12 cellular contexts compared by ENCODE assay signal in genomic region chr10:26543567-26544306, GRCh38.
DNase-seq lines count a peak whose midpoint lies in the region; ATAC-seq and TF ChIP-seq lines count a peak whose summit lies in the region.
"Had no signal": no experiment of that assay in that cellular context is flagged by ENCODE, and none has a peak within 500 bp of the region (broad histone marks: within the 10 kb centered on the region; RNA-seq: fewer than 3 reads in every experiment).

No MANE protein-coding gene starts in this region.

- H3K9me3 Mint-ChIP-seq in effector memory CD8-positive, alpha-beta T cell, result peaks cover 0 to 2% of the 10 kb centered on the region in 2 donors

- no peaks in the 10 kb centered on the region for H3K36me3 ChIP-seq in esophagus squamous epithelium
- H3K36me3 ChIP-seq: thoracic aorta had no signal

- peaks cover 19 to 42% of the 10 kb centered on the region in 2 donors for H3K4me1 Mint-ChIP-seq in effector memory CD8-positive, alpha-beta T cell (ENCODE audit: low read depth in 2 of 2)

- H3K27me3 Mint-ChIP-seq in effector memory CD8-positive, alpha-beta T cell, result no peaks in the 10 kb centered on the region

- WGBS in esophagus squamous epithelium, 2 donors, result 62 to 67% methylated on average over 6 to 7 of the region's 7 CpGs

- no peak for TF ChIP-seq POLR2A in esophagus squamous epithelium (IDR thresholded peaks at IDR 0.05)

- H3K27ac Mint-ChIP-seq in effector memory CD8-positive, alpha-beta T cell, result peak overlapping the region; percentile 90 to 94

- H3K9me3 ChIP-seq in esophagus squamous epithelium, result no peaks in the 10 kb centered on the region
- H3K9me3 ChIP-seq: thoracic aorta had no signal

- H3K36me3 Mint-ChIP-seq in effector memory CD8-positive, alpha-beta T cell (ENCODE audit: insufficient read depth), result peaks cover 69% of the 10 kb centered on the region

- intact Hi-C loops in esophagus squamous epithelium (cut with DNase I), result no loop called here

- H3K4me3 Mint-ChIP-seq in effector memory CD8-positive, alpha-beta T cell, result no peak overlapping the region

- ATAC-seq in GM18502 (IDR thresholded peaks at IDR 0.05; ENCODE audit: poor library complexity, unreplicated experiment), result peak; percentile 87
- ATAC-seq in GM21390 (IDR thresholded peaks at IDR 0.05; ENCODE audit: unreplicated experiment), result peak; percentile 82
- ATAC-seq in HG03139 (IDR thresholded peaks at IDR 0.05; ENCODE audit: unreplicated experiment), result peak; percentile 65
- no peak for ATAC-seq in effector memory CD8-positive, alpha-beta T cell (replicated peaks)

- no peaks in the 10 kb centered on the region for H3K27me3 ChIP-seq in esophagus squamous epithelium

- no peak overlapping the region for H3K4me3 ChIP-seq in esophagus squamous epithelium
- H3K4me3 ChIP-seq: thoracic aorta had no signal

- TF ChIP-seq CTCF in esophagus squamous epithelium (IDR thresholded peaks at IDR 0.05), result no peak

- no peak overlapping the region for H3K27ac ChIP-seq in esophagus squamous epithelium
- H3K27ac ChIP-seq: thoracic aorta had no signal

- DNase-seq in effector memory CD8-positive, alpha-beta T cell, result peak in 1 of 3 experiments; percentile 4
- DNase-seq in esophagus squamous epithelium (lab: John Stamatoyannopoulos, UW) (no peak), HUDEP-2 (lab: John Stamatoyannopoulos, UW; ENCODE audit: unreplicated experiment in 76 of 76) (no peak), mucosa of gallbladder (ENCODE audit: low spot score) (no peak), UCSD-AML1 (lab: John Stamatoyannopoulos, UW; ENCODE audit: unreplicated experiment) (no peak)
- DNase-seq: Calu3, cerebellar nuclear complex, mesendoderm had no signal

- H3K4me1 ChIP-seq in esophagus squamous epithelium, result no peaks in the 10 kb centered on the region
